12 cellular contexts compared by ENCODE assay signal in genomic region chr14:72947366-72948160, GRCh38. TPM values are rescaled to one million over a fixed set of nuclear protein-coding genes. Genes with fewer than 3 reads are reported as not detected.
A peak's percentile ranks its signal among the peaks of the same experiment; 100 is the strongest.
DNase-seq lines count a peak whose midpoint lies in the region; ATAC-seq and TF ChIP-seq lines count a peak whose summit lies in the region.
"Had no signal": no experiment of that assay in that cellular context is flagged by ENCODE, and none has a peak within 500 bp of the region (broad histone marks: within the 10 kb centered on the region; RNA-seq: fewer than 3 reads in every experiment).

No MANE protein-coding gene starts in this region.

- no peak for TF ChIP-seq CTCF in testis (IDR thresholded peaks at IDR 0.05)

- intact Hi-C loops in testis (cut with DNase I; ENCODE audit: low total_unique reads) = no loop called here

- H3K27ac ChIP-seq in CD4-positive, CD25-positive, alpha-beta regulatory T cell (ENCODE audit: insufficient read depth, low read length, poor library complexity, severe bottlenecking) = no peak overlapping the region
- H3K27ac ChIP-seq in testis = no peak overlapping the region
- H3K27ac ChIP-seq: HL-60 had no signal

- peak overlapping the region in 2 of 3 donors; percentile 44 to 81 for H3K27ac Mint-ChIP-seq in CD4-positive, CD25-positive, alpha-beta regulatory T cell
- peak overlapping the region; percentile 16 for H3K27ac Mint-ChIP-seq in activated T-helper 17 cell treated with anti-CD3 and anti-CD28 coated beads, Interleukin-2, amount 50 U/mL, for 72 hours
- H3K27ac Mint-ChIP-seq in memory B cell = peak overlapping the region; percentile 62

- ATAC-seq in CD4-positive, CD25-positive, alpha-beta regulatory T cell (ENCODE audit: low read depth in 2 of 2) = peak in 1 of 2 donors; percentile 19
- ATAC-seq in activated T-helper 17 cell treated with anti-CD3 and anti-CD28 coated beads, Interleukin-2, amount 50 U/mL, for 72 hours (replicated peaks) = peak; percentile 78
- ATAC-seq in memory B cell (ENCODE audit: low read depth) = no peak

- H3K36me3 Mint-ChIP-seq in CD4-positive, CD25-positive, alpha-beta regulatory T cell = peaks cover 43% of the 10 kb centered on the region
- peaks cover 59% of the 10 kb centered on the region for H3K36me3 Mint-ChIP-seq in activated T-helper 17 cell treated with anti-CD3 and anti-CD28 coated beads, Interleukin-2, amount 50 U/mL, for 72 hours (ENCODE audit: low read depth)
- peaks cover 24% of the 10 kb centered on the region for H3K36me3 Mint-ChIP-seq in memory B cell

- no peaks in the 10 kb centered on the region for H3K9me3 Mint-ChIP-seq in CD4-positive, CD25-positive, alpha-beta regulatory T cell
- no peaks in the 10 kb centered on the region for H3K9me3 Mint-ChIP-seq in activated T-helper 17 cell treated with anti-CD3 and anti-CD28 coated beads, Interleukin-2, amount 50 U/mL, for 72 hours
- H3K9me3 Mint-ChIP-seq in memory B cell = no peaks in the 10 kb centered on the region
- H3K9me3 Mint-ChIP-seq: naive B cell; T-helper 2 cell treated with Interferon-gamma antibody and Interleukin-4, amounts not matched to agents 5 μg/mL and 100 μg/mL, for 36 hours had no signal

- H3K9me3 ChIP-seq in CD4-positive, CD25-positive, alpha-beta regulatory T cell (ENCODE audit: control insufficient read depth in 2 of 2, low read length in 2 of 2) = no peaks in the 10 kb centered on the region
- H3K9me3 ChIP-seq in testis = no peaks in the 10 kb centered on the region

- H3K27me3 Mint-ChIP-seq in CD4-positive, CD25-positive, alpha-beta regulatory T cell = no peaks in the 10 kb centered on the region
- H3K27me3 Mint-ChIP-seq in activated T-helper 17 cell treated with anti-CD3 and anti-CD28 coated beads, Interleukin-2, amount 50 U/mL, for 72 hours = no peaks in the 10 kb centered on the region
- H3K27me3 Mint-ChIP-seq in memory B cell = no peaks in the 10 kb centered on the region
- H3K27me3 Mint-ChIP-seq: naive B cell had no signal

- WGBS in testis, 2 donors = 82 to 83% methylated on average over 7 to 9 of the region's 9 CpGs

- no peak overlapping the region for H3K4me3 Mint-ChIP-seq in CD4-positive, CD25-positive, alpha-beta regulatory T cell
- no peak overlapping the region for H3K4me3 Mint-ChIP-seq in activated T-helper 17 cell treated with anti-CD3 and anti-CD28 coated beads, Interleukin-2, amount 50 U/mL, for 72 hours
- H3K4me3 Mint-ChIP-seq in memory B cell = no peak overlapping the region
- H3K4me3 Mint-ChIP-seq: naive B cell; T-helper 2 cell treated with Interferon-gamma antibody and Interleukin-4, amounts not matched to agents 5 μg/mL and 100 μg/mL, for 36 hours had no signal

- no peaks in the 10 kb centered on the region for H3K27me3 ChIP-seq in CD4-positive, CD25-positive, alpha-beta regulatory T cell (ENCODE audit: control insufficient read depth, insufficient read depth, low read length)
- no peaks in the 10 kb centered on the region for H3K27me3 ChIP-seq in testis

- no peak overlapping the region for H3K4me3 ChIP-seq in CD4-positive, CD25-positive, alpha-beta regulatory T cell (ENCODE audit: low read depth, low read length)
- no peak overlapping the region for H3K4me3 ChIP-seq in testis
- H3K4me3 ChIP-seq: lung had no signal

- H3K4me1 ChIP-seq in CD4-positive, CD25-positive, alpha-beta regulatory T cell (ENCODE audit: control insufficient read depth, insufficient read depth, low read length, poor library complexity, severe bottlenecking) = no peaks in the 10 kb centered on the region
- H3K4me1 ChIP-seq in testis = no peaks in the 10 kb centered on the region

- H3K4me1 Mint-ChIP-seq in CD4-positive, CD25-positive, alpha-beta regulatory T cell = peaks cover 0 to 7% (median 2%) of the 10 kb centered on the region in 4 donors
- peaks cover 4% of the 10 kb centered on the region for H3K4me1 Mint-ChIP-seq in activated T-helper 17 cell treated with anti-CD3 and anti-CD28 coated beads, Interleukin-2, amount 50 U/mL, for 72 hours
- no peaks in the 10 kb centered on the region for H3K4me1 Mint-ChIP-seq in memory B cell

- H3K36me3 ChIP-seq in CD4-positive, CD25-positive, alpha-beta regulatory T cell (ENCODE audit: control insufficient read depth, insufficient read depth, low read length) = peaks cover 41% of the 10 kb centered on the region
- H3K36me3 ChIP-seq in testis (ENCODE audit: low read depth, missing control alignments) = no peaks in the 10 kb centered on the region

- TF ChIP-seq POLR2A in testis (IDR thresholded peaks at IDR 0.05) = no peak

- DNase-seq in CD4-positive, CD25-positive, alpha-beta regulatory T cell = no peak
- peak; percentile 64 for DNase-seq in HT1080 (ENCODE audit: low read depth)
- no peak for DNase-seq in memory B cell (ENCODE audit: low spot score in 2 of 2)
- DNase-seq in DMS114 treated with DMSO at 0.1 percent for 48 hours (lab: John Stamatoyannopoulos, UW; ENCODE audit: unreplicated experiment) = no peak
- DNase-seq in testis = no peak
- DNase-seq in KG1 (lab: John Stamatoyannopoulos, UW) = no peak
- DNase-seq: NCI-H2107 had no signal

RNA-seq across cellular contexts. Expression of gene DCAF4, which starts 21.3 kb away (rescaled TPM):
- 32.6 TPM for total RNA-seq in CD4-positive, CD25-positive, alpha-beta regulatory T cell
- polyA plus RNA-seq in CD4-positive, CD25-positive, alpha-beta regulatory T cell = 10 to 100 TPM in 2 of 4 donors, 1 to 10 TPM in 2; 7.1 to 12.1 (median 9.3) TPM
- 9.5 and 19.3 TPM in 2 replicates for total RNA-seq in HT1080 (2014; rRNA removed; shearing (Covaris generic))
- polyA plus RNA-seq in HT1080 (2015; cell fraction: cytosol; rRNA removed) = 11.5 and 13.8 TPM in 2 replicates
- polyA plus RNA-seq in HT1080 (2015; cell fraction: nucleus; rRNA removed) = 35.6 and 36.5 TPM in 2 replicates
- 10 to 100 TPM; 10.8 to 25.2 TPM for total RNA-seq in activated T-helper 17 cell treated with anti-CD3 and anti-CD28 coated beads, Interleukin-2, amount 50 U/mL, for 72 hours
- total RNA-seq in testis = 10 to 100 TPM; 35.6 to 38.0 TPM
- 19.2 TPM for polyA plus RNA-seq in testis (ENCODE audit: insufficient read depth, low read depth, low replicate concordance)

RNA-seq across cellular contexts. Expression of gene DPF3, which starts 53.7 kb away (rescaled TPM):
- 2.0 TPM for total RNA-seq in CD4-positive, CD25-positive, alpha-beta regulatory T cell
- polyA plus RNA-seq in CD4-positive, CD25-positive, alpha-beta regulatory T cell = under 1 TPM in 3 of 4 donors, not detected in 1; 0.11 to 0.81 (median 0.16) TPM
- total RNA-seq in HT1080 (2014; rRNA removed; shearing (Covaris generic)) = 2.2 and 3.0 TPM in 2 replicates
- 3.8 and 4.5 TPM in 2 replicates for polyA plus RNA-seq in HT1080 (2015; cell fraction: cytosol; rRNA removed)
- 9.4 and 10.9 TPM in 2 replicates for polyA plus RNA-seq in HT1080 (2015; cell fraction: nucleus; rRNA removed)
- total RNA-seq in activated T-helper 17 cell treated with anti-CD3 and anti-CD28 coated beads, Interleukin-2, amount 50 U/mL, for 72 hours = under 1 TPM; 0.13 to 0.30 TPM
- total RNA-seq in testis = 10 to 100 TPM; 14.6 to 41.6 TPM
- 26.4 TPM for polyA plus RNA-seq in testis (ENCODE audit: insufficient read depth, low read depth, low replicate concordance)
